Comparison of ENCODE assay signal across 9 cellular contexts in genomic region chr10:79488303-79488702, GRCh38. TPM values are rescaled to one million over a fixed set of nuclear protein-coding genes. Genes with fewer than 3 reads are reported as not detected.
DNase-seq lines count a peak whose midpoint lies in the region; ATAC-seq and TF ChIP-seq lines count a peak whose summit lies in the region.
"Had no signal": no experiment of that assay in that cellular context is flagged by ENCODE, and none has a peak within 500 bp of the region (broad histone marks: within the 10 kb centered on the region; RNA-seq: fewer than 3 reads in every experiment).

No MANE protein-coding gene starts in this region.

- no peak overlapping the region for H3K4ac ChIP-seq in trophoblast cell (ENCODE audit: low read depth, low read length)

- peaks cover 6 to 28% of the 10 kb centered on the region in 2 experiments for H3K4me1 ChIP-seq in trophoblast cell (ENCODE audit: control insufficient read depth in 1 of 2, insufficient read depth in 2 of 2, low read length in 2 of 2)

- H4K12ac ChIP-seq in trophoblast cell (ENCODE audit: low read depth, low read length), result no peak overlapping the region

- intact Hi-C loops in Right ventricle myocardium superior (cut with DNase I), result loop anchor here (5.0 kb wide), 1 partner anchor 116 kb away; no protein-coding TSS in a partner anchor

- no peak overlapping the region for H3K9ac ChIP-seq in trophoblast cell (ENCODE audit: low read length)

- H3K4me2 ChIP-seq in trophoblast cell (ENCODE audit: low read length), result peak overlapping the region; percentile 1

- peak; percentile 64 for DNase-seq in Caki2 (ENCODE audit: low read depth)
- DNase-seq in T1000 (lab: John Stamatoyannopoulos, UW), result peak; percentile 34
- DNase-seq in Right ventricle myocardium superior, result peak; percentile 78
- peak; percentile 72 to 80 for DNase-seq in trophoblast cell
- no peak for DNase-seq in putamen (ENCODE audit: low spot score)
- no peak for DNase-seq in GM10248 (ENCODE audit: extremely low spot score)
- DNase-seq: activated gamma-delta T cell had no signal

- peaks cover 2% of the 10 kb centered on the region for H3K9me3 ChIP-seq in trophoblast cell (ENCODE audit: insufficient read depth, low read depth, low read length)

- no peak overlapping the region for H2AK5ac ChIP-seq in trophoblast cell (ENCODE audit: low read length)

- CTCF ChIA-PET in GM10248 (lab: Yijun Ruan, JAX), result interaction anchor here (0.9 to 5.2 kb wide), 15 partner anchors 8 to 142 kb away, joined by 3 to 54 read pairs (median 6); no protein-coding TSS in a partner anchor

- H3K79me2 ChIP-seq in trophoblast cell (ENCODE audit: control insufficient read depth, insufficient read depth, low read length, poor library complexity), result no peaks in the 10 kb centered on the region

- H2BK120ac ChIP-seq in trophoblast cell (ENCODE audit: insufficient read depth, low read length, poor library complexity), result no peak overlapping the region

- no peak overlapping the region for H3K4me3 ChIP-seq in trophoblast cell (ENCODE audit: low read depth, low read length)

- H3K27me3 ChIP-seq in trophoblast cell (ENCODE audit: insufficient read depth, low read length), result no peaks in the 10 kb centered on the region

- H3K36me3 ChIP-seq in trophoblast cell (ENCODE audit: control insufficient read depth in 1 of 2, insufficient read depth in 2 of 2, low read length in 2 of 2), result no peaks in the 10 kb centered on the region

- POLR2A ChIA-PET in GM10248 (lab: Yijun Ruan, JAX), result no interaction called here

- ATAC-seq in Right ventricle myocardium superior (ENCODE audit: poor library complexity) (peak; percentile 69), HG02610 (IDR thresholded peaks at IDR 0.05; ENCODE audit: unreplicated experiment) (no peak), GM18873 (IDR thresholded peaks at IDR 0.05; ENCODE audit: low FRiP score, unreplicated experiment) (no peak)

- no peak for TF ChIP-seq CTCF in GM10248 (IDR thresholded peaks at IDR 0.05; ENCODE audit: control extremely low read depth, extremely low read depth, low read depth, missing control alignments)

- no peak overlapping the region for H2BK5ac ChIP-seq in trophoblast cell (ENCODE audit: low read depth, low read length, poor library complexity)

- in situ Hi-C loops in Caki2 (cut with HindIII; ENCODE audit: low pct_unique_long_range_greater_than_20kb, low sequenced_read_pairs), result no loop called here

- no peak overlapping the region for H3K27ac ChIP-seq in trophoblast cell (ENCODE audit: low read depth, low read length)

- no peak overlapping the region for H4K8ac ChIP-seq in trophoblast cell (ENCODE audit: low read depth, low read length)

- peaks cover 3% of the 10 kb centered on the region for H3K79me1 ChIP-seq in trophoblast cell (ENCODE audit: low read length)

- WGBS in trophoblast cell (ENCODE audit: extremely low coverage, insufficient coverage, insufficient read length), result no CpG with 5 or more reads among the region's 5 CpGs

- no peak overlapping the region for H2AFZ ChIP-seq in trophoblast cell (ENCODE audit: insufficient read depth, low read length, poor library complexity)

- H3K18ac ChIP-seq in trophoblast cell (ENCODE audit: low read length), result no peak overlapping the region

- H3K14ac ChIP-seq in trophoblast cell (ENCODE audit: low read length), result no peak overlapping the region

- no peak overlapping the region for H3K23ac ChIP-seq in trophoblast cell (ENCODE audit: low read length)

- no peak overlapping the region for H2BK12ac ChIP-seq in trophoblast cell (ENCODE audit: low read length)

- H4K91ac ChIP-seq in trophoblast cell (ENCODE audit: low read depth, low read length), result no peak overlapping the region

RNA-seq across cellular contexts. Expression of gene EIF5AL1, which starts 24.0 kb away (rescaled TPM):
- 0.09 and 0.24 TPM in 2 replicates for total RNA-seq in Caki2 (2014; rRNA removed; shearing (Covaris generic); ENCODE audit: low replicate concordance)
- total RNA-seq in Right ventricle myocardium superior, result 0.13 TPM
- polyA plus RNA-seq in trophoblast cell (2013), result 0.57 and 0.68 TPM in 2 replicates

RNA-seq across cellular contexts. Expression of gene ZCCHC24, which starts 42.9 kb away (rescaled TPM):
- total RNA-seq in Caki2 (2014; rRNA removed; shearing (Covaris generic); ENCODE audit: low replicate concordance), result 3.7 and 5.7 TPM in 2 replicates
- total RNA-seq in Right ventricle myocardium superior, result 53.3 TPM
- 2.8 and 3.0 TPM in 2 replicates for polyA plus RNA-seq in trophoblast cell (2013)

Comparison
In these comparisons a context has a peak if more than half of its experiments do, and no peak if none do; other contexts are left out.
1. DNase-seq: peak in Caki2 (single experiment), T1000 (single experiment), Right ventricle myocardium superior (single experiment) and trophoblast cell (2 of 2); none in putamen (single experiment) and GM10248 (single experiment).